In genomic region chr9:33782395-33783152, GRCh38 we compare ENCODE assay signal across 19 cellular contexts. TPM values are rescaled to one million over a fixed set of nuclear protein-coding genes. Genes with fewer than 3 reads are reported as not detected.
DNase-seq lines count a peak whose midpoint lies in the region; TF ChIP-seq lines count a peak whose summit lies in the region.
"Had no signal": no experiment of that assay in that cellular context is flagged by ENCODE, and none has a peak within 500 bp of the region (broad histone marks: within the 10 kb centered on the region; RNA-seq: fewer than 3 reads in every experiment).

No MANE protein-coding gene starts in this region.

- DNase-seq in AG10803 (ENCODE audit: low read depth) = peak; percentile 76
- peak; percentile 51 for DNase-seq in HT1080 (ENCODE audit: low read depth)
- peak; percentile 83 for DNase-seq in amniotic epithelial cell (ENCODE audit: low read depth)
- peak; percentile 51 for DNase-seq in glomerular visceral epithelial cell (ENCODE audit: extremely low spot score)
- DNase-seq in activated CD4-positive, alpha-beta memory T cell treated with anti-CD3 and anti-CD28 coated beads for 36 hours = no peak
- DNase-seq in GM19240 (ENCODE audit: insufficient read length, low spot score) = no peak
- DNase-seq in stimulated activated CD8-positive, alpha-beta memory T cell treated with anti-CD3 and anti-CD28 coated beads, Interleukin-4, amount 100 ng/mL, for 48 hours = no peak
- DNase-seq in NCI-H526 (lab: John Stamatoyannopoulos, UW) = no peak
- DNase-seq: activated CD4-positive, alpha-beta T cell treated with anti-CD3 and anti-CD28 coated beads, Interleukin-2, amount 50 U/mL, for 1 hour; effector memory CD8-positive, alpha-beta T cell; glutamatergic neuron; kidney glomerular epithelial cell; stimulated activated CD4-positive, alpha-beta T cell treated with anti-CD3 and anti-CD28 coated beads, Interleukin-4, amount 100 ng/mL, for 1 hour had no signal

- POLR2A ChIA-PET in activated CD4-positive, alpha-beta memory T cell treated with anti-CD3 and anti-CD28 coated beads for 36 hours (lab: Charles Lee) = no interaction called here

- H3K27ac Mint-ChIP-seq in activated CD4-positive, alpha-beta memory T cell treated with anti-CD3 and anti-CD28 coated beads for 36 hours = no peak overlapping the region
- H3K27ac Mint-ChIP-seq: activated T-helper 17 cell treated with anti-CD3 and anti-CD28 coated beads, Interleukin-2, amount 50 U/mL, for 72 hours; brain; effector memory CD8-positive, alpha-beta T cell; stimulated activated effector memory CD8-positive, alpha-beta T cell treated with anti-CD3 and anti-CD28 coated beads, Interleukin-12 subunit alpha, Interleukin-12 subunit beta, amount 100 ng/mL, for 72 hours had no signal

- no peak overlapping the region for H3K4me3 ChIP-seq in AG10803 (ENCODE audit: low read length)
- H3K4me3 ChIP-seq: BLaER1 treated with 17β-estradiol and CSF1 and Interleukin-3, amounts not matched to agents 10 nM and 100 nM had no signal

- no peaks in the 10 kb centered on the region for H3K9me3 Mint-ChIP-seq in activated CD4-positive, alpha-beta memory T cell treated with anti-CD3 and anti-CD28 coated beads for 36 hours
- H3K9me3 Mint-ChIP-seq: activated T-helper 17 cell treated with anti-CD3 and anti-CD28 coated beads, Interleukin-2, amount 50 U/mL, for 72 hours; brain; effector memory CD8-positive, alpha-beta T cell; stimulated activated effector memory CD8-positive, alpha-beta T cell treated with anti-CD3 and anti-CD28 coated beads, Interleukin-12 subunit alpha, Interleukin-12 subunit beta, amount 100 ng/mL, for 72 hours had no signal

- peaks cover 3% of the 10 kb centered on the region for H3K4me1 Mint-ChIP-seq in activated CD4-positive, alpha-beta memory T cell treated with anti-CD3 and anti-CD28 coated beads for 36 hours (ENCODE audit: low read depth)

- CTCF ChIA-PET in activated CD4-positive, alpha-beta memory T cell treated with anti-CD3 and anti-CD28 coated beads for 36 hours (lab: Charles Lee) = interaction anchor here (1.1 kb wide), 1 partner anchor 61 kb away, joined by 3 read pairs; no protein-coding TSS in a partner anchor

- intact Hi-C loops in activated CD4-positive, alpha-beta memory T cell treated with anti-CD3 and anti-CD28 coated beads for 36 hours (cut with micrococcal nuclease) = no loop called here

- no peak overlapping the region for H3K4me3 Mint-ChIP-seq in activated CD4-positive, alpha-beta memory T cell treated with anti-CD3 and anti-CD28 coated beads for 36 hours
- H3K4me3 Mint-ChIP-seq: activated T-helper 17 cell treated with anti-CD3 and anti-CD28 coated beads, Interleukin-2, amount 50 U/mL, for 72 hours; brain; effector memory CD8-positive, alpha-beta T cell; stimulated activated effector memory CD8-positive, alpha-beta T cell treated with anti-CD3 and anti-CD28 coated beads, Interleukin-12 subunit alpha, Interleukin-12 subunit beta, amount 100 ng/mL, for 72 hours had no signal

- H3K36me3 Mint-ChIP-seq in activated CD4-positive, alpha-beta memory T cell treated with anti-CD3 and anti-CD28 coated beads for 36 hours = no peaks in the 10 kb centered on the region
- H3K36me3 Mint-ChIP-seq: brain; stimulated activated effector memory CD8-positive, alpha-beta T cell treated with anti-CD3 and anti-CD28 coated beads, Interleukin-12 subunit alpha, Interleukin-12 subunit beta, amount 100 ng/mL, for 72 hours had no signal

- peaks cover 10% of the 10 kb centered on the region for H3K27me3 Mint-ChIP-seq in activated CD4-positive, alpha-beta memory T cell treated with anti-CD3 and anti-CD28 coated beads for 36 hours
- H3K27me3 Mint-ChIP-seq: brain had no signal

- no peak for TF ChIP-seq CTCF in AG10803 (conservative IDR thresholded peaks at IDR 0.05; ENCODE audit: low read length)

RNA-seq across cellular contexts. Expression of gene PRSS3, which starts 12.8 kb away (rescaled TPM):
- total RNA-seq in HT1080 (2014; rRNA removed; shearing (Covaris generic)) = 6.8 and 7.3 TPM in 2 replicates
- polyA plus RNA-seq in HT1080 (2015; cell fraction: cytosol; rRNA removed) = 2.3 and 3.7 TPM in 2 replicates
- polyA plus RNA-seq in HT1080 (2015; cell fraction: nucleus; rRNA removed) = 0.45 and 1.1 TPM in 2 replicates
- total RNA-seq in activated CD4-positive, alpha-beta memory T cell treated with anti-CD3 and anti-CD28 coated beads for 36 hours = not detected
- total RNA-seq: activated T-helper 17 cell treated with anti-CD3 and anti-CD28 coated beads, Interleukin-2, amount 50 U/mL, for 72 hours; NCI-H460; urinary bladder had no signal

RNA-seq across cellular contexts. Expression of gene UBE2R2, which starts 34.4 kb away (rescaled TPM):
- 15.9 and 25.7 TPM in 2 replicates for total RNA-seq in HT1080 (2014; rRNA removed; shearing (Covaris generic))
- polyA plus RNA-seq in HT1080 (2015; cell fraction: cytosol; rRNA removed) = 45.2 and 53.2 TPM in 2 replicates
- polyA plus RNA-seq in HT1080 (2015; cell fraction: nucleus; rRNA removed) = 28.4 and 29.9 TPM in 2 replicates
- total RNA-seq in activated CD4-positive, alpha-beta memory T cell treated with anti-CD3 and anti-CD28 coated beads for 36 hours = 10 to 100 TPM; 42.3 to 43.9 TPM

Comparison
In these comparisons a context has a peak if more than half of its experiments do, and no peak if none do; other contexts are left out.
1. DNase-seq: peak in AG10803 (single experiment), HT1080 (single experiment), amniotic epithelial cell (single experiment) and glomerular visceral epithelial cell (single experiment); none in activated CD4-positive, alpha-beta memory T cell treated with anti-CD3 and anti-CD28 coated beads for 36 hours (single experiment), GM19240 (single experiment), stimulated activated CD8-positive, alpha-beta memory T cell treated with anti-CD3 and anti-CD28 coated beads, Interleukin-4, amount 100 ng/mL, for 48 hours (single experiment) and NCI-H526 (0 of 2).